In the genomic region with DNA sequence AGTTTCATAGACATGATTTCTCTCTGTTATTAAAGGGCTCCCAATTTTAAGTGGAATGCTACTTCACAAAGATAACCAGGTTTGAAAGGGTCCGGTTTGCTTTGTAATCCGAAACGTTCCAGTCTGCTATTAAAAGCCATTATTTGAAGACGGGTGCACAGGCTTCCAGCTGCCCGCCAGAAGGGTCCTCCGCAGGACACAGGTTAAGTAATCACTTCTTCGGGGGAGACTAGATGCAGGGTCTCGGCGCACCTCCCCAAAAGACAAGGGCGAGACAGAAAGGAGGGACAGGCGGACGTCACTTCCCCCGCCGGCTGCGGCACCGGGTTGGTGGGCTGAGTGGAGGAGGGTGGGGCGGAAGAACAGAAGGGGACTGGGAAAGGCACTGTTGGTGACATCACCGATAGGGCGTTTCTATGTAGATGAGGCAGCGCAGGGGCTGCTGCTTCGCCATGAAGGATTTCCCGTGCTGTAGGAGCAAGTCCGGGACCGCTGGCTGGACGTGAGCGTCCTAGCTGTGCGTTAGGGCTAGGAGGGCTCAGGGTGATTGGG, we compare ENCODE assay signal across 1 cellular context.
TF ChIP-seq lines count a peak whose summit lies in the region.

No MANE protein-coding gene starts in this region.

TF ChIP-seq in HEK293, 187 proteins besides CTCF, POLR2A, EP300 and RAD21 (continued from another document and continues in another):
- TF ChIP-seq KLF10 (tag by site-specific recombination; IDR thresholded peaks at IDR 0.05), result no peak; the same call in none of the 2 replicates
- TF ChIP-seq ZNF571 (tag by site-specific recombination; IDR thresholded peaks at IDR 0.05), result no peak
- TF ChIP-seq ZNF777 (tag by site-specific recombination; IDR thresholded peaks at IDR 0.05; ENCODE audit: borderline replicate concordance), result no peak
- TF ChIP-seq ZNF112 (tag by site-specific recombination; IDR thresholded peaks at IDR 0.05), result no peak
- TF ChIP-seq TCF7L2 (IDR thresholded peaks at IDR 0.05; ENCODE audit: borderline replicate concordance, low read depth, low read length), result no peak; the same call in 1 of the 2 replicates
- TF ChIP-seq MEIS1 (CRISPR knock-in tag; IDR thresholded peaks at IDR 0.05; ENCODE audit: borderline replicate concordance), result no peak
- peak; percentile 58; the same call in 1 of the 2 replicates for TF ChIP-seq ZNF184 (tag by site-specific recombination; IDR thresholded peaks at IDR 0.05)
- no peak for TF ChIP-seq TRIM28 (IDR thresholded peaks at IDR 0.05; ENCODE audit: borderline replicate concordance, low read length)
- TF ChIP-seq ZNF248 (tag by site-specific recombination; IDR thresholded peaks at IDR 0.05), result no peak
- TF ChIP-seq ZNF658 (tag by site-specific recombination; IDR thresholded peaks at IDR 0.05), result no peak
- TF ChIP-seq GFI1B (tag by site-specific recombination; IDR thresholded peaks at IDR 0.05), result no peak
- TF ChIP-seq ZNF157 (tag by site-specific recombination; IDR thresholded peaks at IDR 0.05), result no peak
- no peak for TF ChIP-seq ZNF555 (tag by site-specific recombination; conservative IDR thresholded peaks at IDR 0.05)
- no peak for TF ChIP-seq ZNF624 (tag by site-specific recombination; IDR thresholded peaks at IDR 0.05)
- TF ChIP-seq, protein P1, sequence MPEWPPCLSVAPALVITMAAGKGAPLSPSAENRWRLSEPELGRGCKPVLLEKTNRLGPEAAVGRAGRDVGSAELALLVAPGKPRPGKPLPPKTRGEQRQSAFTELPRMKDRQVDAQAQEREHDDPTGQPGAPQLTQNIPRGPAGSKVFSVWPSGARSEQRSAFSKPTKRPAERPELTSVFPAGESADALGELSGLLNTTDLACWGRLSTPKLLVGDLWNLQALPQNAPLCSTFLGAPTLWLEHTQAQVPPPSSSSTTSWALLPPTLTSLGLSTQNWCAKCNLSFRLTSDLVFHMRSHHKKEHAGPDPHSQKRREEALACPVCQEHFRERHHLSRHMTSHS (tag by site-specific recombination; IDR thresholded peaks at IDR 0.05), result no peak
- TF ChIP-seq, protein P2, sequence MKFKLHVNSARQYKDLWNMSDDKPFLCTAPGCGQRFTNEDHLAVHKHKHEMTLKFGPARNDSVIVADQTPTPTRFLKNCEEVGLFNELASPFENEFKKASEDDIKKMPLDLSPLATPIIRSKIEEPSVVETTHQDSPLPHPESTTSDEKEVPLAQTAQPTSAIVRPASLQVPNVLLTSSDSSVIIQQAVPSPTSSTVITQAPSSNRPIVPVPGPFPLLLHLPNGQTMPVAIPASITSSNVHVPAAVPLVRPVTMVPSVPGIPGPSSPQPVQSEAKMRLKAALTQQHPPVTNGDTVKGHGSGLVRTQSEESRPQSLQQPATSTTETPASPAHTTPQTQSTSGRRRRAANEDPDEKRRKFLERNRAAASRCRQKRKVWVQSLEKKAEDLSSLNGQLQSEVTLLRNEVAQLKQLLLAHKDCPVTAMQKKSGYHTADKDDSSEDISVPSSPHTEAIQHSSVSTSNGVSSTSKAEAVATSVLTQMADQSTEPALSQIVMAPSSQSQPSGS (tag by site-specific recombination; IDR thresholded peaks at IDR 0.05; ENCODE audit: low read depth), result peak; percentile 99
- peak; percentile 82 for TF ChIP-seq ZSCAN30 (tag by site-specific recombination; IDR thresholded peaks at IDR 0.05)
- TF ChIP-seq, protein P3, sequence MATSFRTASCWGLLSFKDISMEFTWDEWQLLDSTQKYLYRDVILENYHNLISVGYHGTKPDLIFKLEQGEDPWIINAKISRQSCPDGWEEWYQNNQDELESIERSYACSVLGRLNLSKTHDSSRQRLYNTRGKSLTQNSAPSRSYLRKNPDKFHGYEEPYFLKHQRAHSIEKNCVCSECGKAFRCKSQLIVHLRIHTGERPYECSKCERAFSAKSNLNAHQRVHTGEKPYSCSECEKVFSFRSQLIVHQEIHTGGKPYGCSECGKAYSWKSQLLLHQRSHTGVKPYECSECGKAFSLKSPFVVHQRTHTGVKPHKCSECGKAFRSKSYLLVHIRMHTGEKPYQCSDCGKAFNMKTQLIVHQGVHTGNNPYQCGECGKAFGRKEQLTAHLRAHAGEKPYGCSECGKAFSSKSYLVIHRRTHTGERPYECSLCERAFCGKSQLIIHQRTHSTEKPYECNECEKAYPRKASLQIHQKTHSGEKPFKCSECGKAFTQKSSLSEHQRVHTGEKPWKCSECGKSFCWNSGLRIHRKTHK (tag by site-specific recombination; IDR thresholded peaks at IDR 0.05), result no peak
- TF ChIP-seq ZNF785 (tag by site-specific recombination; IDR thresholded peaks at IDR 0.05), result no peak
- TF ChIP-seq ZNF24 (tag by site-specific recombination; IDR thresholded peaks at IDR 0.05), result no peak; the same call in 1 of the 2 replicates
- TF ChIP-seq EGR2 (tag by site-specific recombination; IDR thresholded peaks at IDR 0.05; ENCODE audit: low read depth), result no peak
- TF ChIP-seq ZEB2 (tag by site-specific recombination; IDR thresholded peaks at IDR 0.05), result peak; percentile 59
- TF ChIP-seq, protein P4, sequence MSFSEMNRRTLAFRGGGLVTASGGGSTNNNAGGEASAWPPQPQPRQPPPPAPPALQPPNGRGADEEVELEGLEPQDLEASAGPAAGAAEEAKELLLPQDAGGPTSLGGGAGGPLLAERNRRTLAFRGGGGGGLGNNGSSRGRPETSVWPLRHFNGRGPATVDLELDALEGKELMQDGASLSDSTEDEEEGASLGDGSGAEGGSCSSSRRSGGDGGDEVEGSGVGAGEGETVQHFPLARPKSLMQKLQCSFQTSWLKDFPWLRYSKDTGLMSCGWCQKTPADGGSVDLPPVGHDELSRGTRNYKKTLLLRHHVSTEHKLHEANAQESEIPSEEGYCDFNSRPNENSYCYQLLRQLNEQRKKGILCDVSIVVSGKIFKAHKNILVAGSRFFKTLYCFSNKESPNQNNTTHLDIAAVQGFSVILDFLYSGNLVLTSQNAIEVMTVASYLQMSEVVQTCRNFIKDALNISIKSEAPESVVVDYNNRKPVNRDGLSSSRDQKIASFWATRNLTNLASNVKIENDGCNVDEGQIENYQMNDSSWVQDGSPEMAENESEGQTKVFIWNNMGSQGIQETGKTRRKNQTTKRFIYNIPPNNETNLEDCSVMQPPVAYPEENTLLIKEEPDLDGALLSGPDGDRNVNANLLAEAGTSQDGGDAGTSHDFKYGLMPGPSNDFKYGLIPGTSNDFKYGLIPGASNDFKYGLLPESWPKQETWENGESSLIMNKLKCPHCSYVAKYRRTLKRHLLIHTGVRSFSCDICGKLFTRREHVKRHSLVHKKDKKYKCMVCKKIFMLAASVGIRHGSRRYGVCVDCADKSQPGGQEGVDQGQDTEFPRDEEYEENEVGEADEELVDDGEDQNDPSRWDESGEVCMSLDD (tag by site-specific recombination; IDR thresholded peaks at IDR 0.05), result peak; percentile 83
- no peak for TF ChIP-seq ZNF830 (tag by site-specific recombination; IDR thresholded peaks at IDR 0.05; ENCODE audit: low read depth)
- TF ChIP-seq ZNF610 (tag by site-specific recombination; IDR thresholded peaks at IDR 0.05; ENCODE audit: borderline replicate concordance), result 0 out of 2 replicates have a peak, but pooled peaks have one; percentile 17
- peak; percentile 60; the same call in 1 of the 2 replicates for TF ChIP-seq WT1 (tag by site-specific recombination; IDR thresholded peaks at IDR 0.05)
- no peak for TF ChIP-seq ZBTB1 (tag by site-specific recombination; IDR thresholded peaks at IDR 0.05)
- no peak for TF ChIP-seq ZNF433 (tag by site-specific recombination; IDR thresholded peaks at IDR 0.05; ENCODE audit: low read depth)
- TF ChIP-seq, protein P5, sequence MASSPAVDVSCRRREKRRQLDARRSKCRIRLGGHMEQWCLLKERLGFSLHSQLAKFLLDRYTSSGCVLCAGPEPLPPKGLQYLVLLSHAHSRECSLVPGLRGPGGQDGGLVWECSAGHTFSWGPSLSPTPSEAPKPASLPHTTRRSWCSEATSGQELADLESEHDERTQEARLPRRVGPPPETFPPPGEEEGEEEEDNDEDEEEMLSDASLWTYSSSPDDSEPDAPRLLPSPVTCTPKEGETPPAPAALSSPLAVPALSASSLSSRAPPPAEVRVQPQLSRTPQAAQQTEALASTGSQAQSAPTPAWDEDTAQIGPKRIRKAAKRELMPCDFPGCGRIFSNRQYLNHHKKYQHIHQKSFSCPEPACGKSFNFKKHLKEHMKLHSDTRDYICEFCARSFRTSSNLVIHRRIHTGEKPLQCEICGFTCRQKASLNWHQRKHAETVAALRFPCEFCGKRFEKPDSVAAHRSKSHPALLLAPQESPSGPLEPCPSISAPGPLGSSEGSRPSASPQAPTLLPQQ (tag by site-specific recombination; IDR thresholded peaks at IDR 0.05), result peak; percentile 14; the same call in 1 of the 2 replicates
- no peak for TF ChIP-seq ZNF416 (tag by site-specific recombination; IDR thresholded peaks at IDR 0.05)
- no peak for TF ChIP-seq ZNF707 (tag by site-specific recombination; IDR thresholded peaks at IDR 0.05)
- TF ChIP-seq ZSCAN23 (tag by site-specific recombination; IDR thresholded peaks at IDR 0.05), result no peak
- peak; percentile 85 for TF ChIP-seq ZNF660 (tag by site-specific recombination; IDR thresholded peaks at IDR 0.05)
- no peak for TF ChIP-seq ZNF664 (tag by site-specific recombination; IDR thresholded peaks at IDR 0.05)
- peak; percentile 98 for TF ChIP-seq SP2 (tag by site-specific recombination; IDR thresholded peaks at IDR 0.05)
- TF ChIP-seq YY2 (tag by site-specific recombination; IDR thresholded peaks at IDR 0.05), result peak; percentile 49
- TF ChIP-seq ZNF10 (tag by site-specific recombination; IDR thresholded peaks at IDR 0.05), result no peak
- TF ChIP-seq ZNF404 (tag by site-specific recombination; IDR thresholded peaks at IDR 0.05), result no peak
- TF ChIP-seq, protein P6, sequence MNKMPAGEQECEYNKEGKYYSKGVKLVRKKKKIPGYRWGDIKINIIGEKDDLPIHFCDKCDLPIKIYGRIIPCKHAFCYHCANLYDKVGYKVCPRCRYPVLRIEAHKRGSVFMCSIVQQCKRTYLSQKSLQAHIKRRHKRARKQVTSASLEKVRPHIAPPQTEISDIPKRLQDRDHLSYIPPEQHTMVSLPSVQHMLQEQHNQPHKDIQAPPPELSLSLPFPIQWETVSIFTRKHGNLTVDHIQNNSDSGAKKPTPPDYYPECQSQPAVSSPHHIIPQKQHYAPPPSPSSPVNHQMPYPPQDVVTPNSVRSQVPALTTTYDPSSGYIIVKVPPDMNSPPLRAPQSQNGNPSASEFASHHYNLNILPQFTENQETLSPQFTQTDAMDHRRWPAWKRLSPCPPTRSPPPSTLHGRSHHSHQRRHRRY (tag by site-specific recombination; IDR thresholded peaks at IDR 0.05), result no peak
- no peak for TF ChIP-seq YY1 (tag by site-specific recombination; IDR thresholded peaks at IDR 0.05)
- TF ChIP-seq, protein P7, sequence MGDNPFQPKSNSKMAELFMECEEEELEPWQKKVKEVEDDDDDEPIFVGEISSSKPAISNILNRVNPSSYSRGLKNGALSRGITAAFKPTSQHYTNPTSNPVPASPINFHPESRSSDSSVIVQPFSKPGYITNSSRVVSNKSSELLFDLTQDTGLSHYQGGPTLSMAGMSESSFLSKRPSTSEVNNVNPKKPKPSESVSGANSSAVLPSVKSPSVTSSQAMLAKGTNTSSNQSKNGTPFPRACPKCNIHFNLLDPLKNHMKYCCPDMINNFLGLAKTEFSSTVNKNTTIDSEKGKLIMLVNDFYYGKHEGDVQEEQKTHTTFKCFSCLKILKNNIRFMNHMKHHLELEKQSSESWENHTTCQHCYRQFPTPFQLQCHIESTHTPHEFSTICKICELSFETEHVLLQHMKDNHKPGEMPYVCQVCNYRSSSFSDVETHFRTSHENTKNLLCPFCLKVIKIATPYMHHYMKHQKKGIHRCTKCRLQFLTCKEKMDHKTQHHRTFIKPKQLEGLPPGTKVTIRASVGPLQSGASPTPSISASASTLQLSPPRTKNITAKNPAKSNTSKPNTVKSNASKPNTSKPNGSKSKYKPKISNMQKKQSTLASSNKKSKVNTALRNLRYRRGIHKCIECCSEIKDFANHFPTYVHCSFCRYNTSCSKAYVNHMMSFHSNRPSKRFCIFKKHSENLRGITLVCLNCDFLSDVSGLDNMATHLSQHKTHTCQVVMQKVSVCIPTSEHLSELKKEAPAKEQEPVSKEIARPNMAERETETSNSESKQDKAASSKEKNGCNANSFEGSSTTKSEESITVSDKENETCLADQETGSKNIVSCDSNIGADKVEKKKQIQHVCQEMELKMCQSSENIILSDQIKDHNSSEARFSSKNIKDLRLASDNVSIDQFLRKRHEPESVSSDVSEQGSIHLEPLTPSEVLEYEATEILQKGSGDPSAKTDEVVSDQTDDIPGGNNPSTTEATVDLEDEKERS (tag by site-specific recombination; IDR thresholded peaks at IDR 0.05), result no peak
- TF ChIP-seq, protein P8, sequence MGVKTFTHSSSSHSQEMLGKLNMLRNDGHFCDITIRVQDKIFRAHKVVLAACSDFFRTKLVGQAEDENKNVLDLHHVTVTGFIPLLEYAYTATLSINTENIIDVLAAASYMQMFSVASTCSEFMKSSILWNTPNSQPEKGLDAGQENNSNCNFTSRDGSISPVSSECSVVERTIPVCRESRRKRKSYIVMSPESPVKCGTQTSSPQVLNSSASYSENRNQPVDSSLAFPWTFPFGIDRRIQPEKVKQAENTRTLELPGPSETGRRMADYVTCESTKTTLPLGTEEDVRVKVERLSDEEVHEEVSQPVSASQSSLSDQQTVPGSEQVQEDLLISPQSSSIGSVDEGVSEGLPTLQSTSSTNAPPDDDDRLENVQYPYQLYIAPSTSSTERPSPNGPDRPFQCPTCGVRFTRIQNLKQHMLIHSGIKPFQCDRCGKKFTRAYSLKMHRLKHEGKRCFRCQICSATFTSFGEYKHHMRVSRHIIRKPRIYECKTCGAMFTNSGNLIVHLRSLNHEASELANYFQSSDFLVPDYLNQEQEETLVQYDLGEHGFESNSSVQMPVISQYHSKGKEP (tag by site-specific recombination; IDR thresholded peaks at IDR 0.05), result 0 out of 2 replicates have a peak, but pooled peaks have one; percentile 1
- TF ChIP-seq ZNF623 (tag by site-specific recombination; IDR thresholded peaks at IDR 0.05), result no peak
- no peak for TF ChIP-seq HOXC10 (CRISPR knock-in tag; IDR thresholded peaks at IDR 0.05)
- TF ChIP-seq, protein P9, sequence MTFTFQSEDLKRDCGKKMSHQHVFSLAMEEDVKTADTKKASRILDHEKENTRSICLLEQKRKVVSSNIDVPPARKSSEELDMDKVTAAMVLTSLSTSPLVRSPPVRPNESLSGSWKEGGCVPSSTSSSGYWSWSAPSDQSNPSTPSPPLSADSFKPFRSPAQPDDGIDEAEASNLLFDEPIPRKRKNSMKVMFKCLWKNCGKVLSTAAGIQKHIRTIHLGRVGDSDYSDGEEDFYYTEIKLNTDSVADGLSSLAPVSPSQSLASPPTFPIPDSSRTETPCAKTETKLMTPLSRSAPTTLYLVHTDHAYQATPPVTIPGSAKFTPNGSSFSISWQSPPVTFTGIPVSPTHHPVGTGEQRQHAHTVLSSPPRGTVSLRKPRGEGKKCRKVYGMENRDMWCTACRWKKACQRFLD (tag by site-specific recombination; IDR thresholded peaks at IDR 0.05), result no peak
- 0 out of 2 replicates have a peak, but pooled peaks have one; percentile 6 for TF ChIP-seq ZNF600 (tag by site-specific recombination; IDR thresholded peaks at IDR 0.05)
